26 cellular contexts compared by ENCODE assay signal in the genomic region with DNA sequence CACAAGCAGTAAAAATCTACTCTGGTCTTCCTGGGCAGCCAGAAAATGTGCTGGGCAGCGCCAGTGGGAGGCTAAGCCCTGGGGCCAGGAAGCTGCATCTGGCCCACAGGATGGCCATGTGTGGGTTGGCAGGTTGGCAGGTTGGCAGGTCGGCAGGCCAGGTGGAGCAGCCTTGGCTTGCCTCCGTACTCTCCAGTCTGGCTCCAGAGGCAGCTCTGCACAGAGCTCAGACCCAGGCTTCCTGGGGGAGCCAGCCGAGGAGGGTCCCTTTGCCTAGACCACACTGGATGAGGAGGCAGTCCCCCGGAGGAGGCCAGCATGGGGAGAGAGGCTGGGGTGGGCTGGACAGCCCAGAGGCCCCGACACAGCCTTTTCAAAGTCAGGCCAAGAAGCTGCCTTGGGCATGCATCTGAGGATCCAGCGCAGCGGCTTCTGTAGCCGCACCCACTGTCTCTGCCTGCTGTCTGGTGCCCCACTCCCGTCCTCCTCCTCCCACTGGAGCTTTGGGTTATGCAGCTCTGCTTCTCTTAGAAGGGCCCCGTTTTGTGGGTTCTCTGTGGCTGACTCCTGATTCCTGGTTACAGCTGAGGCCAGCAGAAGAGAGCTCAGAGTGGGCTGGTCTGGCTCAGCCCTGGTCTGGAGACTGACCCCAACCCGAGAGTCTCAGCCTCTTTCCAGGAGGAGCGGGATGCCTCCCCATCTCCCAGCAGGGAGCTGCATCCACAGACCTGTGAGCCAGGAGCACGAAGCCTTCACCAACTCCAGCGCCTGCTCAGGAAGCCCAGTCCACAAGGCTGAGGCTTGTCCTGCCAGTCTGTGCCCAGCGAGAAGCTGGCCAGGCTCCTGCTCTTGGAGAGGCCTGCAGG. TPM values are rescaled to one million over a fixed set of nuclear protein-coding genes. Genes with fewer than 3 reads are reported as not detected.
DNase-seq lines count a peak whose midpoint lies in the region; ATAC-seq, FAIRE-seq and TF ChIP-seq lines count a peak whose summit lies in the region.
"Had no signal": no experiment of that assay in that cellular context is flagged by ENCODE, and none has a peak within 500 bp of the region (broad histone marks: within the 10 kb centered on the region; RNA-seq: fewer than 3 reads in every experiment).

No MANE protein-coding gene starts in this region.

- H3K27ac ChIP-seq in RWPE2 (ENCODE audit: poor library complexity, severe bottlenecking) = no peak overlapping the region
- H3K27ac ChIP-seq in HepG2 (ENCODE audit: extremely low read length, insufficient read depth, low read length) = no peak overlapping the region
- H3K27ac ChIP-seq: coronary artery, prostate gland, uterus had no signal

- WGBS in HepG2 (ENCODE audit: low lambda C conversion rate) = 5% methylated on average over 4 of the region's 16 CpGs

- peaks cover 8% of the 10 kb centered on the region for H3K27me3 ChIP-seq in RWPE2 (ENCODE audit: insufficient read depth, poor library complexity, severe bottlenecking)
- H3K27me3 ChIP-seq in HepG2 (ENCODE audit: control insufficient read depth in 1 of 2, insufficient read depth in 2 of 2, low read length in 2 of 2) = peaks cover 4 to 52% of the 10 kb centered on the region in 2 experiments
- H3K27me3 ChIP-seq: uterus had no signal

- H3K9me3 ChIP-seq in RWPE2 (ENCODE audit: severe bottlenecking) (no peaks in the 10 kb centered on the region), HepG2 (ENCODE audit: low read length) (no peaks in the 10 kb centered on the region)
- H3K9me3 ChIP-seq: prostate gland, uterus had no signal

- no peak overlapping the region for H3K4me2 ChIP-seq in HepG2 (ENCODE audit: low read depth, low read length)
- H3K4me2 ChIP-seq: GM23338 had no signal

- ATAC-seq in activated naive CD8-positive, alpha-beta T cell treated with anti-CD3 and anti-CD28 coated beads, Interleukin-2, amount 10 ng/mL, durations not matched to agents 7 days and 5 days (ENCODE audit: low read depth) = no peak
- no peak for ATAC-seq in RWPE2 (ENCODE audit: low read depth)
- ATAC-seq in HepG2 = peak; percentile 28; the same call in 1 of the 3 replicates
- ATAC-seq in stimulated activated memory B cell treated with anti-CD40 and anti-IgM and Interleukin-4, amounts not matched to agents 10 μg/mL and 1 μg/mL and 100 μg/mL, for 72 hours = peak; percentile 29
- no peak for ATAC-seq in HG02840 (IDR thresholded peaks at IDR 0.05; ENCODE audit: low FRiP score, unreplicated experiment)
- ATAC-seq: activated naive CD4-positive, alpha-beta T cell treated with anti-CD3 and anti-CD28 coated beads, Interleukin-2, amount 50 U/mL, for 72 hours; CD8-positive, alpha-beta T cell; GM23338; left lobe of liver; stimulated activated naive B cell treated with anti-CD40 and anti-IgM and Interleukin-4, amounts not matched to agents 10 μg/mL and 1 μg/mL and 100 μg/mL, for 72 hours had no signal

- H3K4me1 Mint-ChIP-seq in activated naive CD8-positive, alpha-beta T cell treated with anti-CD3 and anti-CD28 coated beads, Interleukin-2, amount 10 ng/mL, durations not matched to agents 7 days and 5 days = no peaks in the 10 kb centered on the region
- peaks cover 4% of the 10 kb centered on the region for H3K4me1 Mint-ChIP-seq in activated naive CD8-positive, alpha-beta T cell treated with anti-CD3 and anti-CD28 coated beads for 36 hours
- H3K4me1 Mint-ChIP-seq in stimulated activated memory B cell treated with anti-CD40 and anti-IgM and Interleukin-4, amounts not matched to agents 10 μg/mL and 1 μg/mL and 100 μg/mL, for 72 hours = no peaks in the 10 kb centered on the region
- H3K4me1 Mint-ChIP-seq: activated CD4-positive, alpha-beta memory T cell treated with anti-CD3 and anti-CD28 coated beads, Interleukin-2, amount 10 ng/mL, durations not matched to agents 7 days and 5 days; B cell had no signal

- DNase-seq in activated naive CD8-positive, alpha-beta T cell treated with anti-CD3 and anti-CD28 coated beads, Interleukin-2, amount 10 ng/mL, durations not matched to agents 7 days and 5 days = peak; percentile 21
- DNase-seq in activated naive CD8-positive, alpha-beta T cell treated with anti-CD3 and anti-CD28 coated beads for 36 hours = no peak
- peak; percentile 42 for DNase-seq in RWPE2 (ENCODE audit: low spot score)
- no peak for DNase-seq in HepG2 (ENCODE audit: low spot score)
- DNase-seq in NCI-H1417 (lab: John Stamatoyannopoulos, UW) = no peak
- DNase-seq in glomerular visceral epithelial cell (ENCODE audit: extremely low spot score) = no peak
- DNase-seq: activated CD4-positive, alpha-beta memory T cell treated with anti-CD3 and anti-CD28 coated beads, Interleukin-2, amount 10 ng/mL, durations not matched to agents 7 days and 5 days; activated CD4-positive, CD25-positive, alpha-beta regulatory T cell treated with anti-CD3 and anti-CD28 coated beads, Interleukin-2, amount 50 U/mL, for 72 hours; CD8-positive, alpha-beta T cell; erythroblast; HFFc6; NCI-H1694; stimulated activated naive B cell treated with anti-CD40 and anti-IgM and Interleukin-4, amounts not matched to agents 10 μg/mL and 1 μg/mL and 100 μg/mL, for 72 hours; T-helper 2 cell had no signal

- no peak for TF ChIP-seq RAD21 in HepG2 (CRISPR knock-in tag; IDR thresholded peaks at IDR 0.05)

- BruUV-seq in HepG2 (replicated peaks; lab: Mats Ljungman, UMichigan) = no TSS peak

- H3K4me3 Mint-ChIP-seq in activated naive CD8-positive, alpha-beta T cell treated with anti-CD3 and anti-CD28 coated beads, Interleukin-2, amount 10 ng/mL, durations not matched to agents 7 days and 5 days = no peak overlapping the region
- H3K4me3 Mint-ChIP-seq in activated naive CD8-positive, alpha-beta T cell treated with anti-CD3 and anti-CD28 coated beads for 36 hours = no peak overlapping the region
- no peak overlapping the region for H3K4me3 Mint-ChIP-seq in stimulated activated memory B cell treated with anti-CD40 and anti-IgM and Interleukin-4, amounts not matched to agents 10 μg/mL and 1 μg/mL and 100 μg/mL, for 72 hours
- H3K4me3 Mint-ChIP-seq: activated CD4-positive, alpha-beta memory T cell treated with anti-CD3 and anti-CD28 coated beads, Interleukin-2, amount 10 ng/mL, durations not matched to agents 7 days and 5 days; B cell; CD8-positive, alpha-beta T cell; GM23338; HFFc6; stimulated activated naive B cell treated with anti-CD40 and anti-IgM and Interleukin-4, amounts not matched to agents 10 μg/mL and 1 μg/mL and 100 μg/mL, for 72 hours had no signal

- H3K4me1 ChIP-seq in RWPE2 (ENCODE audit: insufficient read depth, poor library complexity, severe bottlenecking) (no peaks in the 10 kb centered on the region), HepG2 (ENCODE audit: insufficient read depth, low read length) (no peaks in the 10 kb centered on the region)
- H3K4me1 ChIP-seq: prostate gland, uterus had no signal

- H3K4me3 ChIP-seq in RWPE2 (ENCODE audit: severe bottlenecking) (no peak overlapping the region), HepG2 (replicated peaks in 1 of 3; ENCODE audit: insufficient read depth in 1 of 3, low read depth in 2 of 3, low read length in 3 of 3) (no peak overlapping the region)
- H3K4me3 ChIP-seq: coronary artery, GM23338, prostate gland, uterus had no signal

- POLR2A ChIA-PET in activated naive CD8-positive, alpha-beta T cell treated with anti-CD3 and anti-CD28 coated beads, Interleukin-2, amount 10 ng/mL, durations not matched to agents 7 days and 5 days (lab: Charles Lee) = no interaction called here
- POLR2A ChIA-PET in HepG2 (lab: Yijun Ruan, JAX) = no interaction called here

- no peaks in the 10 kb centered on the region for H3K9me3 Mint-ChIP-seq in activated naive CD8-positive, alpha-beta T cell treated with anti-CD3 and anti-CD28 coated beads, Interleukin-2, amount 10 ng/mL, durations not matched to agents 7 days and 5 days
- H3K9me3 Mint-ChIP-seq in activated naive CD8-positive, alpha-beta T cell treated with anti-CD3 and anti-CD28 coated beads for 36 hours = peaks cover 6% of the 10 kb centered on the region
- peaks cover 8% of the 10 kb centered on the region for H3K9me3 Mint-ChIP-seq in stimulated activated memory B cell treated with anti-CD40 and anti-IgM and Interleukin-4, amounts not matched to agents 10 μg/mL and 1 μg/mL and 100 μg/mL, for 72 hours
- H3K9me3 Mint-ChIP-seq: activated CD4-positive, alpha-beta memory T cell treated with anti-CD3 and anti-CD28 coated beads, Interleukin-2, amount 10 ng/mL, durations not matched to agents 7 days and 5 days; CD8-positive, alpha-beta T cell; HFFc6 had no signal

- no peaks in the 10 kb centered on the region for H4K20me1 ChIP-seq in HepG2 (ENCODE audit: insufficient read depth, low read length)

- TF ChIP-seq CTCF in RWPE2 (IDR thresholded peaks at IDR 0.05; ENCODE audit: poor library complexity, severe bottlenecking) (no peak), HepG2 (CRISPR knock-in tag; IDR thresholded peaks at IDR 0.05) (no peak)

- in situ Hi-C loops in HepG2 (cut with HindIII; ENCODE audit: extremely low pct_ligation_motif_present, low pct_unique_long_range_greater_than_20kb) = loop anchor here (10.0 kb wide), 1 partner anchor 243 kb away; no protein-coding TSS in a partner anchor

- no peaks in the 10 kb centered on the region for H3K79me2 ChIP-seq in HepG2 (ENCODE audit: insufficient read depth, low read length)

- no peaks in the 10 kb centered on the region for H3K36me3 Mint-ChIP-seq in activated naive CD8-positive, alpha-beta T cell treated with anti-CD3 and anti-CD28 coated beads, Interleukin-2, amount 10 ng/mL, durations not matched to agents 7 days and 5 days
- H3K36me3 Mint-ChIP-seq in activated naive CD8-positive, alpha-beta T cell treated with anti-CD3 and anti-CD28 coated beads for 36 hours = no peaks in the 10 kb centered on the region
- no peaks in the 10 kb centered on the region for H3K36me3 Mint-ChIP-seq in stimulated activated memory B cell treated with anti-CD40 and anti-IgM and Interleukin-4, amounts not matched to agents 10 μg/mL and 1 μg/mL and 100 μg/mL, for 72 hours
- H3K36me3 Mint-ChIP-seq: activated naive CD4-positive, alpha-beta T cell treated with anti-CD3 and anti-CD28 coated beads, Interleukin-2, amount 50 U/mL, for 72 hours; CD8-positive, alpha-beta T cell; stimulated activated naive B cell treated with anti-CD40 and anti-IgM and Interleukin-4, amounts not matched to agents 10 μg/mL and 1 μg/mL and 100 μg/mL, for 72 hours had no signal

- intact Hi-C loops in HepG2 (cut with micrococcal nuclease; ENCODE audit: unreplicated experiment) = loop anchor here (10.0 kb wide), 1 partner anchor 243 kb away; no protein-coding TSS in a partner anchor

- TF ChIP-seq POLR2A in HepG2 (IDR thresholded peaks at IDR 0.05; ENCODE audit: insufficient read depth in 1 of 2, low read depth in 2 of 2, low read length in 2 of 2) = no peak

- H3K27ac Mint-ChIP-seq in activated naive CD8-positive, alpha-beta T cell treated with anti-CD3 and anti-CD28 coated beads, Interleukin-2, amount 10 ng/mL, durations not matched to agents 7 days and 5 days = no peak overlapping the region
- H3K27ac Mint-ChIP-seq in activated naive CD8-positive, alpha-beta T cell treated with anti-CD3 and anti-CD28 coated beads for 36 hours = no peak overlapping the region
- H3K27ac Mint-ChIP-seq in stimulated activated memory B cell treated with anti-CD40 and anti-IgM and Interleukin-4, amounts not matched to agents 10 μg/mL and 1 μg/mL and 100 μg/mL, for 72 hours = no peak overlapping the region
- H3K27ac Mint-ChIP-seq: activated CD4-positive, alpha-beta memory T cell treated with anti-CD3 and anti-CD28 coated beads, Interleukin-2, amount 10 ng/mL, durations not matched to agents 7 days and 5 days; activated naive CD4-positive, alpha-beta T cell treated with anti-CD3 and anti-CD28 coated beads, Interleukin-2, amount 50 U/mL, for 72 hours; B cell; CD8-positive, alpha-beta T cell; GM23338; HFFc6; stimulated activated naive B cell treated with anti-CD40 and anti-IgM and Interleukin-4, amounts not matched to agents 10 μg/mL and 1 μg/mL and 100 μg/mL, for 72 hours had no signal

- FAIRE-seq in HepG2 (lab: Jason Lieb, UNC) = no peak
- FAIRE-seq: bronchial epithelial cell had no signal

- no peak overlapping the region for H3K9ac ChIP-seq in HepG2 (ENCODE audit: insufficient read depth, low read depth, low read length)

- peaks cover 28% of the 10 kb centered on the region for H3K27me3 Mint-ChIP-seq in activated naive CD8-positive, alpha-beta T cell treated with anti-CD3 and anti-CD28 coated beads, Interleukin-2, amount 10 ng/mL, durations not matched to agents 7 days and 5 days
- H3K27me3 Mint-ChIP-seq in activated naive CD8-positive, alpha-beta T cell treated with anti-CD3 and anti-CD28 coated beads for 36 hours = peaks cover 31% of the 10 kb centered on the region
- H3K27me3 Mint-ChIP-seq in stimulated activated memory B cell treated with anti-CD40 and anti-IgM and Interleukin-4, amounts not matched to agents 10 μg/mL and 1 μg/mL and 100 μg/mL, for 72 hours = peaks cover 45% of the 10 kb centered on the region

- CTCF ChIA-PET in HepG2 (lab: Yijun Ruan, JAX; ENCODE audit: low intra/inter-chr PET ratio, low total read pairs) = no interaction called here

- TF ChIP-seq EP300 in HepG2 (IDR thresholded peaks at IDR 0.05; ENCODE audit: low read depth in 2 of 2, low read length in 2 of 2) (no peak), HepG2 (CRISPR knock-in tag; IDR thresholded peaks at IDR 0.05; ENCODE audit: borderline replicate concordance) (no peak)

- H3K36me3 ChIP-seq in RWPE2 (ENCODE audit: low read depth) (no peaks in the 10 kb centered on the region), HepG2 (replicated peaks in 1 of 2; ENCODE audit: control insufficient read depth in 1 of 2, insufficient read depth in 2 of 2, low read length in 2 of 2) (no peaks in the 10 kb centered on the region)
- H3K36me3 ChIP-seq: prostate gland, uterus had no signal

- no peak overlapping the region for H2AFZ ChIP-seq in HepG2 (ENCODE audit: low read length)
- H2AFZ ChIP-seq: GM23338 had no signal

RNA-seq across cellular contexts. Expression of a gene that starts 44.6 kb away (rescaled TPM):
- not detected for total RNA-seq in activated naive CD8-positive, alpha-beta T cell treated with anti-CD3 and anti-CD28 coated beads, Interleukin-2, amount 10 ng/mL, durations not matched to agents 7 days and 5 days
- 1 to 10 TPM; 1.1 to 1.5 TPM for total RNA-seq in activated naive CD8-positive, alpha-beta T cell treated with anti-CD3 and anti-CD28 coated beads for 36 hours
- total RNA-seq in HepG2 (2016; rRNA removed; fragmentation: Illumina TruSeq; extraction: Trizol) = 0.74 and 0.84 TPM in 2 replicates
- total RNA-seq in HepG2 (2016; cell fraction: cytosol; rRNA removed; fragmentation: Illumina TruSeq; extraction: Trizol; ENCODE audit: low read depth) = not detected in 2 replicates
- total RNA-seq in HepG2 (2016; cell fraction: insoluble cytoplasmic fraction; rRNA removed; fragmentation: Illumina TruSeq; extraction: Trizol) = 0.87 and 1.1 TPM in 2 replicates
- 0.21 and 0.34 TPM in 2 replicates for total RNA-seq in HepG2 (2016; cell fraction: membrane; rRNA removed; fragmentation: Illumina TruSeq; extraction: Trizol)
- total RNA-seq in HepG2 (2016; cell fraction: nucleus; rRNA removed; fragmentation: Illumina TruSeq; extraction: Trizol) = 0.53 and 1.3 TPM in 2 replicates
- polyA plus RNA-seq in HepG2 (2011; rRNA removed) = 0.10 and 0.24 TPM in 2 replicates
- polyA plus RNA-seq in HepG2 (2011; cell fraction: cytosol; rRNA removed) = 0.13 and 0.19 TPM in 2 replicates
- 0.05 and 0.27 TPM in 2 replicates for polyA plus RNA-seq in HepG2 (2011; cell fraction: nucleus; rRNA removed)
- polyA plus RNA-seq in HepG2 (2012) = 0.12 and 0.16 TPM in 2 replicates
- 0.18 and 0.26 TPM in 2 replicates for polyA plus RNA-seq in HepG2 (2016; cell fraction: cytosol; fragmentation: Illumina TruSeq; extraction: Trizol; ENCODE audit: low read depth)
- 0.86 and 1.2 TPM in 2 replicates for polyA plus RNA-seq in HepG2 (2016; cell fraction: insoluble cytoplasmic fraction; fragmentation: Illumina TruSeq; extraction: Trizol; ENCODE audit: low read depth)
- 0.33 and 0.34 TPM in 2 replicates for polyA plus RNA-seq in HepG2 (2016; cell fraction: membrane; fragmentation: Illumina TruSeq; extraction: Trizol; ENCODE audit: low read depth)
- polyA plus RNA-seq in HepG2 (2016; cell fraction: nucleus; fragmentation: Illumina TruSeq; extraction: Trizol; ENCODE audit: insufficient read depth, low read depth) = 0.60 and 0.65 TPM in 2 replicates
- polyA minus RNA-seq in HepG2 (2011; rRNA and poly(A)+ RNA removed; ENCODE audit: low replicate concordance) = 0.06 TPM in 1 of 2 replicates, not detected in the other
- not detected in 2 replicates for polyA minus RNA-seq in HepG2 (2011; cell fraction: cytosol; rRNA and poly(A)+ RNA removed)
- polyA minus RNA-seq in HepG2 (2011; cell fraction: nucleus; rRNA and poly(A)+ RNA removed) = 0.26 TPM in 1 of 2 replicates, not detected in the other
- total RNA-seq: activated CD4-positive, alpha-beta memory T cell treated with anti-CD3 and anti-CD28 coated beads, Interleukin-2, amount 10 ng/mL, durations not matched to agents 7 days and 5 days; B cell; CD8-positive, alpha-beta T cell; OCI-LY7 had no signal
- polyA plus RNA-seq: aorta had no signal

Comparison
In these comparisons a context has a peak if more than half of its experiments do, and no peak if none do; other contexts are left out.
1. DNase-seq: peak in activated naive CD8-positive, alpha-beta T cell treated with anti-CD3 and anti-CD28 coated beads, Interleukin-2, amount 10 ng/mL, durations not matched to agents 7 days and 5 days (single experiment) and RWPE2 (single experiment); none in activated naive CD8-positive, alpha-beta T cell treated with anti-CD3 and anti-CD28 coated beads for 36 hours (single experiment), HepG2 (single experiment), NCI-H1417 (0 of 3) and glomerular visceral epithelial cell (single experiment).
2. ATAC-seq: peak in HepG2 (single experiment) and stimulated activated memory B cell treated with anti-CD40 and anti-IgM and Interleukin-4, amounts not matched to agents 10 μg/mL and 1 μg/mL and 100 μg/mL, for 72 hours (single experiment); none in activated naive CD8-positive, alpha-beta T cell treated with anti-CD3 and anti-CD28 coated beads, Interleukin-2, amount 10 ng/mL, durations not matched to agents 7 days and 5 days (single experiment), RWPE2 (single experiment) and HG02840 (single experiment).